In genomic region chr13:37413161-37413560, GRCh38 we compare ENCODE assay signal across 17 cellular contexts.
DNase-seq lines count a peak whose midpoint lies in the region; ATAC-seq and TF ChIP-seq lines count a peak whose summit lies in the region.
"Had no signal": no experiment of that assay in that cellular context is flagged by ENCODE, and none has a peak within 500 bp of the region (broad histone marks: within the 10 kb centered on the region; RNA-seq: fewer than 3 reads in every experiment).

No MANE protein-coding gene starts in this region.

- H3K9ac ChIP-seq in IMR-90 (ENCODE audit: low read depth, low read length) (no peak overlapping the region), trophoblast cell (ENCODE audit: low read length) (no peak overlapping the region)
- H3K9ac ChIP-seq: BLaER1, GM23248 had no signal

- H3K79me1 ChIP-seq in IMR-90 (ENCODE audit: low read depth in 1 of 2, low read length in 2 of 2) (no peaks in the 10 kb centered on the region), trophoblast cell (ENCODE audit: low read length) (peaks cover 3% of the 10 kb centered on the region)

- H3K27ac ChIP-seq in IMR-90 (ENCODE audit: insufficient read depth, low read length): peak overlapping the region; percentile 25; the same call in 1 of the 2 replicates
- H3K27ac ChIP-seq in trophoblast cell (ENCODE audit: low read depth, low read length): no peak overlapping the region
- H3K27ac ChIP-seq: BLaER1, GM23248 had no signal

- in situ Hi-C loops in IMR-90 (cut with MboI; ENCODE audit: low sequenced_read_pairs): no loop called here

- ATAC-seq in IMR-90 (ENCODE audit: low read depth): no peak
- no peak for ATAC-seq in HG02885 (IDR thresholded peaks at IDR 0.05; ENCODE audit: poor library complexity, unreplicated experiment)
- ATAC-seq: CD8-positive, alpha-beta T cell; GM12878; HepG2 had no signal

- H4K12ac ChIP-seq in trophoblast cell (ENCODE audit: low read depth, low read length): no peak overlapping the region

- POLR2A ChIA-PET in IMR-90 (lab: Charles Lee; ENCODE audit: unreplicated experiment): no interaction called here

- CTCF ChIA-PET in IMR-90 (lab: Yijun Ruan, JAX): no interaction called here

- TF ChIP-seq POLR2A in IMR-90 (IDR thresholded peaks at IDR 0.05; ENCODE audit: low read depth, low read length): no peak

- H3K56ac ChIP-seq in IMR-90 (ENCODE audit: extremely low read depth, insufficient read depth, low read length): no peak overlapping the region

- H4K91ac ChIP-seq in IMR-90 (ENCODE audit: insufficient read depth, low read depth, low read length) (no peak overlapping the region), trophoblast cell (ENCODE audit: low read depth, low read length) (peak overlapping the region; percentile 24)

- intact Hi-C loops in IMR-90 (cut with micrococcal nuclease): loop anchor here (5.0 to 10.0 kb wide), 2 partner anchors 218 to 306 kb away; partner anchors contain the start of gene CSNK1A1L

- dilution Hi-C loops in IMR-90 (cut with HindIII; ENCODE audit: low sequenced_read_pairs, unreplicated experiment): no loop called here

- 0 out of 4 replicates have a peak overlapping the region, but pooled peaks of 1 of the 2 experiments have one; percentile 40 for H4K8ac ChIP-seq in IMR-90 (ENCODE audit: low read depth in 2 of 2, low read length in 2 of 2)
- no peak overlapping the region for H4K8ac ChIP-seq in trophoblast cell (ENCODE audit: low read depth, low read length)

- no peak for DNase-seq in IMR-90
- DNase-seq in dermis microvascular lymphatic vessel endothelial cell (ENCODE audit: low read depth in 2 of 2): peak; percentile 50 to 85
- peak; percentile 31 to 77 for DNase-seq in lung microvascular endothelial cell (ENCODE audit: low read depth in 2 of 2)
- DNase-seq in trophoblast cell: no peak
- DNase-seq in HK-2 (ENCODE audit: unreplicated experiment): no peak
- no peak for DNase-seq in DMS79 (lab: John Stamatoyannopoulos, UW)
- DNase-seq: 8988T; Calu3; CD8-positive, alpha-beta T cell; DND-41; EL; GM23248; HCEC 1CT had no signal

- no peak overlapping the region for H4K5ac ChIP-seq in IMR-90 (ENCODE audit: low read depth, low read length)

- H2AK9ac ChIP-seq in IMR-90 (replicated peaks; ENCODE audit: low read depth, low read length, poor library complexity): no peak overlapping the region

- H2BK12ac ChIP-seq in trophoblast cell (ENCODE audit: low read length): no peak overlapping the region

- H2AFZ ChIP-seq in IMR-90 (replicated peaks; ENCODE audit: low read length, poor library complexity) (no peak overlapping the region), trophoblast cell (ENCODE audit: insufficient read depth, low read length, poor library complexity) (no peak overlapping the region)
- H2AFZ ChIP-seq: GM23248 had no signal

- H2BK120ac ChIP-seq in IMR-90 (ENCODE audit: low read depth, low read length): no peak overlapping the region
- no peak overlapping the region for H2BK120ac ChIP-seq in trophoblast cell (ENCODE audit: insufficient read depth, low read length, poor library complexity)

- no peaks in the 10 kb centered on the region for H3K79me2 ChIP-seq in trophoblast cell (ENCODE audit: control insufficient read depth, insufficient read depth, low read length, poor library complexity)

- TF ChIP-seq CTCF in IMR-90 (conservative IDR thresholded peaks at IDR 0.05; ENCODE audit: low read depth, low read length): no peak

- H3K27me3 ChIP-seq in IMR-90 (ENCODE audit: control insufficient read depth, insufficient read depth, low read length) (no peaks in the 10 kb centered on the region), trophoblast cell (ENCODE audit: insufficient read depth, low read length) (no peaks in the 10 kb centered on the region)
- H3K27me3 ChIP-seq: BLaER1 had no signal

- H4K20me1 ChIP-seq in IMR-90 (ENCODE audit: insufficient read depth, low read length): no peaks in the 10 kb centered on the region
- H4K20me1 ChIP-seq: BLaER1 had no signal

- H3K9me3 ChIP-seq in IMR-90 (ENCODE audit: control insufficient read depth, insufficient read depth, low read length) (no peaks in the 10 kb centered on the region), trophoblast cell (ENCODE audit: insufficient read depth, low read depth, low read length) (no peaks in the 10 kb centered on the region)
- H3K9me3 ChIP-seq: BLaER1 had no signal

- H3K36me3 ChIP-seq in IMR-90 (ENCODE audit: control insufficient read depth, insufficient read depth, low read length) (no peaks in the 10 kb centered on the region), trophoblast cell (ENCODE audit: control insufficient read depth in 1 of 2, insufficient read depth in 2 of 2, low read length in 2 of 2) (no peaks in the 10 kb centered on the region)
- H3K36me3 ChIP-seq: BLaER1 had no signal

- H2BK20ac ChIP-seq in IMR-90 (ENCODE audit: low read depth, low read length): 0 out of 2 replicates have a peak overlapping the region, but pooled peaks have one; percentile 9

- H3K4me1 ChIP-seq in IMR-90 (ENCODE audit: control insufficient read depth, insufficient read depth, low read length) (peaks cover 5% of the 10 kb centered on the region), trophoblast cell (ENCODE audit: control insufficient read depth in 1 of 2, insufficient read depth in 2 of 2, low read length in 2 of 2) (peaks cover 0 to 4% of the 10 kb centered on the region in 2 experiments)
- H3K4me1 ChIP-seq: BLaER1 had no signal

- H3K4ac ChIP-seq in IMR-90 (ENCODE audit: low read depth, low read length) (no peak overlapping the region), trophoblast cell (ENCODE audit: low read depth, low read length) (no peak overlapping the region)

- H2BK15ac ChIP-seq in IMR-90 (ENCODE audit: low read depth, low read length): no peak overlapping the region

- no peak overlapping the region for H3K23ac ChIP-seq in IMR-90 (ENCODE audit: low read depth, low read length)
- no peak overlapping the region for H3K23ac ChIP-seq in trophoblast cell (ENCODE audit: low read length)

- H3K14ac ChIP-seq in IMR-90 (replicated peaks; ENCODE audit: low read depth, low read length) (no peak overlapping the region), trophoblast cell (ENCODE audit: low read length) (no peak overlapping the region)

- no peak overlapping the region for H3K4me2 ChIP-seq in IMR-90 (ENCODE audit: low read depth, low read length)
- H3K4me2 ChIP-seq in trophoblast cell (ENCODE audit: low read length): no peak overlapping the region
- H3K4me2 ChIP-seq: BLaER1 had no signal

- no peak overlapping the region for H2BK5ac ChIP-seq in IMR-90 (ENCODE audit: low read depth, low read length, poor library complexity, severe bottlenecking)
- no peak overlapping the region for H2BK5ac ChIP-seq in trophoblast cell (ENCODE audit: low read depth, low read length, poor library complexity)

- H3K4me3 ChIP-seq in IMR-90 (ENCODE audit: insufficient read depth, low read depth, low read length) (no peak overlapping the region), trophoblast cell (ENCODE audit: low read depth, low read length) (no peak overlapping the region)
- H3K4me3 ChIP-seq: BLaER1, GM12878, GM23248 had no signal

- peaks cover 2% of the 10 kb centered on the region for H3K9me1 ChIP-seq in IMR-90 (ENCODE audit: insufficient read depth, low read length)

- no peak for TF ChIP-seq RAD21 in IMR-90 (IDR thresholded peaks at IDR 0.05; ENCODE audit: low read length)

- no CpG with 5 or more reads among the region's 3 CpGs for WGBS in IMR-90 (ENCODE audit: extremely low coverage in 2 of 2, insufficient read length in 1 of 2), 2 experiments
- WGBS in trophoblast cell (ENCODE audit: extremely low coverage, insufficient coverage, insufficient read length): no CpG with 5 or more reads among the region's 3 CpGs

- H3K18ac ChIP-seq in IMR-90 (ENCODE audit: low read depth, low read length): peak overlapping the region; percentile 13; the same call in 1 of the 2 replicates
- H3K18ac ChIP-seq in trophoblast cell (ENCODE audit: low read length): no peak overlapping the region

- H2AK5ac ChIP-seq in IMR-90 (ENCODE audit: low read depth, low read length): no peak overlapping the region
- no peak overlapping the region for H2AK5ac ChIP-seq in trophoblast cell (ENCODE audit: low read length)

- BruUV-seq in IMR-90 (replicated peaks; lab: Mats Ljungman, UMichigan): no TSS peak

TF ChIP-seq in IMR-90, 13 proteins besides CTCF, POLR2A, EP300 and RAD21:
- TF ChIP-seq ELK1 (IDR thresholded peaks at IDR 0.05; ENCODE audit: borderline replicate concordance, low read depth, low read length) (no peak), MAZ (IDR thresholded peaks at IDR 0.05; ENCODE audit: borderline replicate concordance, low read depth, low read length) (no peak), CEBPB (IDR thresholded peaks at IDR 0.05; ENCODE audit: low read depth, low read length) (no peak), NFE2L2 (IDR thresholded peaks at IDR 0.05; ENCODE audit: low read depth, low read length) (no peak), SMC3 (IDR thresholded peaks at IDR 0.05; ENCODE audit: low read depth, low read length) (no peak), FOS (IDR thresholded peaks at IDR 0.05; ENCODE audit: low read depth, low read length) (no peak), CHD1 (IDR thresholded peaks at IDR 0.05; ENCODE audit: low read depth, low read length) (no peak), BHLHE40 (IDR thresholded peaks at IDR 0.05; ENCODE audit: low read depth, low read length) (no peak), MAFK (IDR thresholded peaks at IDR 0.05; ENCODE audit: low read depth, low read length) (no peak), MXI1 (IDR thresholded peaks at IDR 0.05; ENCODE audit: borderline replicate concordance, low read depth, low read length) (no peak), RFX5 (IDR thresholded peaks at IDR 0.05; ENCODE audit: low read depth, low read length) (no peak), USF2 (IDR thresholded peaks at IDR 0.05; ENCODE audit: low read depth, low read length) (no peak)

Comparison
In these comparisons a context has a peak if more than half of its experiments do, and no peak if none do; other contexts are left out.
1. DNase-seq: peak in dermis microvascular lymphatic vessel endothelial cell (2 of 2) and lung microvascular endothelial cell (2 of 2); none in IMR-90 (single experiment), trophoblast cell (0 of 2), HK-2 (single experiment) and DMS79 (single experiment).